1 cellular context compared by ENCODE assay signal in the genomic region with DNA sequence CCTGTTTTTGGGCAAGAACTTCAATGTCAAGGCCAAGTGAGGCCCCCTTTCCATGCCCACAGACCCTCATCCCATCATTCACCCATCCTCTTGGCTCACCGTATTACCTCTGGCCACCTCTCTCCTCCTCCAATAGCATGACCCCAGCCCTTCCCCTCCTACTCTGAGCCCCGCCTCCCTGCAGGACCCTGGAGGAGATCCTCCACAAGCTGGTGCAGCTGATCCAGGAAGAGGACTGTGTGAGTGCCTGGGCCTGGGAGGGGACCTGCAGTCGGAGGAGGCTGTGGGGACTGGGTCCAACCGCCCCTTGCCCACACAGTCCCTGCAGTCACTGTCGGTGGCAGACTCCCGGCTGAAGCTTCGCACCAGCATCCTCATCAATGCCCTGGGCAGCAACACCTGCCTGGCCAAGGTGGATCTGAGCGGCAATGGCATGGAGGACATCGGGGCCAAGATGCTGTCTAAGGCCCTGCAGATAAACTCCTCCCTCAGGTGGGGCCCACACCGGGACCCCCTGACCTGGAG.
A peak's percentile ranks its signal among the peaks of the same experiment; 100 is the strongest.
TF ChIP-seq lines count a peak whose summit lies in the region.

No MANE protein-coding gene starts in this region.

TF ChIP-seq in HepG2, 621 proteins besides CTCF, POLR2A, EP300 and RAD21 (continues in another document):
- TF ChIP-seq GATAD1 (CRISPR knock-in tag; IDR thresholded peaks at IDR 0.05) = no peak
- no peak for TF ChIP-seq RFX1 (IDR thresholded peaks at IDR 0.05)
- TF ChIP-seq SPEN (CRISPR knock-in tag; IDR thresholded peaks at IDR 0.05; ENCODE audit: low read depth) = no peak
- TF ChIP-seq, protein P1, sequence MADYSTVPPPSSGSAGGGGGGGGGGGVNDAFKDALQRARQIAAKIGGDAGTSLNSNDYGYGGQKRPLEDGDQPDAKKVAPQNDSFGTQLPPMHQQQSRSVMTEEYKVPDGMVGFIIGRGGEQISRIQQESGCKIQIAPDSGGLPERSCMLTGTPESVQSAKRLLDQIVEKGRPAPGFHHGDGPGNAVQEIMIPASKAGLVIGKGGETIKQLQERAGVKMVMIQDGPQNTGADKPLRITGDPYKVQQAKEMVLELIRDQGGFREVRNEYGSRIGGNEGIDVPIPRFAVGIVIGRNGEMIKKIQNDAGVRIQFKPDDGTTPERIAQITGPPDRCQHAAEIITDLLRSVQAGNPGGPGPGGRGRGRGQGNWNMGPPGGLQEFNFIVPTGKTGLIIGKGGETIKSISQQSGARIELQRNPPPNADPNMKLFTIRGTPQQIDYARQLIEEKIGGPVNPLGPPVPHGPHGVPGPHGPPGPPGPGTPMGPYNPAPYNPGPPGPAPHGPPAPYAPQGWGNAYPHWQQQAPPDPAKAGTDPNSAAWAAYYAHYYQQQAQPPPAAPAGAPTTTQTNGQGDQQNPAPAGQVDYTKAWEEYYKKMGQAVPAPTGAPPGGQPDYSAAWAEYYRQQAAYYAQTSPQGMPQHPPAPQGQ (CRISPR knock-in tag; IDR thresholded peaks at IDR 0.05; ENCODE audit: borderline replicate concordance) = 0 out of 2 replicates have a peak, but pooled peaks have one; percentile 24
- TF ChIP-seq ZNF546 (CRISPR knock-in tag; conservative IDR thresholded peaks at IDR 0.05) = no peak
- TF ChIP-seq, protein P2, sequence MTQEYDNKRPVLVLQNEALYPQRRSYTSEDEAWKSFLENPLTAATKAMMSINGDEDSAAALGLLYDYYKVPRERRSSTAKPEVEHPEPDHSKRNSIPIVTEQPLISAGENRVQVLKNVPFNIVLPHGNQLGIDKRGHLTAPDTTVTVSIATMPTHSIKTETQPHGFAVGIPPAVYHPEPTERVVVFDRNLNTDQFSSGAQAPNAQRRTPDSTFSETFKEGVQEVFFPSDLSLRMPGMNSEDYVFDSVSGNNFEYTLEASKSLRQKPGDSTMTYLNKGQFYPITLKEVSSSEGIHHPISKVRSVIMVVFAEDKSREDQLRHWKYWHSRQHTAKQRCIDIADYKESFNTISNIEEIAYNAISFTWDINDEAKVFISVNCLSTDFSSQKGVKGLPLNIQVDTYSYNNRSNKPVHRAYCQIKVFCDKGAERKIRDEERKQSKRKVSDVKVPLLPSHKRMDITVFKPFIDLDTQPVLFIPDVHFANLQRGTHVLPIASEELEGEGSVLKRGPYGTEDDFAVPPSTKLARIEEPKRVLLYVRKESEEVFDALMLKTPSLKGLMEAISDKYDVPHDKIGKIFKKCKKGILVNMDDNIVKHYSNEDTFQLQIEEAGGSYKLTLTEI (CRISPR knock-in tag; conservative IDR thresholded peaks at IDR 0.05) = no peak
- TF ChIP-seq, protein P3, sequence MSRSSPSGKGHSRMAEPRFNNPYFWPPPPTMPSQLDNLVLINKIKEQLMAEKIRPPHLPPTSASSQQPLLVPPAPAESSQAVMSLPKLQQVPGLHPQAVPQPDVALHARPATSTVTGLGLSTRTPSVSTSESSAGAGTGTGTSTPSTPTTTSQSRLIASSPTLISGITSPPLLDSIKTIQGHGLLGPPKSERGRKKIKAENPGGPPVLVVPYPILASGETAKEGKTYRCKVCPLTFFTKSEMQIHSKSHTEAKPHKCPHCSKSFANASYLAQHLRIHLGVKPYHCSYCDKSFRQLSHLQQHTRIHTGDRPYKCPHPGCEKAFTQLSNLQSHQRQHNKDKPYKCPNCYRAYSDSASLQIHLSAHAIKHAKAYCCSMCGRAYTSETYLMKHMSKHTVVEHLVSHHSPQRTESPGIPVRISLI (CRISPR knock-in tag; IDR thresholded peaks at IDR 0.05; ENCODE audit: borderline replicate concordance) = no peak
- TF ChIP-seq ISL2 (CRISPR knock-in tag; IDR thresholded peaks at IDR 0.05) = no peak
- no peak for TF ChIP-seq ETV5 (CRISPR knock-in tag; IDR thresholded peaks at IDR 0.05; ENCODE audit: borderline replicate concordance)
- no peak for TF ChIP-seq ZKSCAN8 (CRISPR knock-in tag; IDR thresholded peaks at IDR 0.05; ENCODE audit: borderline replicate concordance)
- TF ChIP-seq GLI4 (CRISPR knock-in tag; IDR thresholded peaks at IDR 0.05; ENCODE audit: borderline replicate concordance) = no peak
- no peak for TF ChIP-seq FIP1L1 (IDR thresholded peaks at IDR 0.05; ENCODE audit: borderline replicate concordance, insufficient read depth, low read depth, low read length)
- TF ChIP-seq, protein P4, sequence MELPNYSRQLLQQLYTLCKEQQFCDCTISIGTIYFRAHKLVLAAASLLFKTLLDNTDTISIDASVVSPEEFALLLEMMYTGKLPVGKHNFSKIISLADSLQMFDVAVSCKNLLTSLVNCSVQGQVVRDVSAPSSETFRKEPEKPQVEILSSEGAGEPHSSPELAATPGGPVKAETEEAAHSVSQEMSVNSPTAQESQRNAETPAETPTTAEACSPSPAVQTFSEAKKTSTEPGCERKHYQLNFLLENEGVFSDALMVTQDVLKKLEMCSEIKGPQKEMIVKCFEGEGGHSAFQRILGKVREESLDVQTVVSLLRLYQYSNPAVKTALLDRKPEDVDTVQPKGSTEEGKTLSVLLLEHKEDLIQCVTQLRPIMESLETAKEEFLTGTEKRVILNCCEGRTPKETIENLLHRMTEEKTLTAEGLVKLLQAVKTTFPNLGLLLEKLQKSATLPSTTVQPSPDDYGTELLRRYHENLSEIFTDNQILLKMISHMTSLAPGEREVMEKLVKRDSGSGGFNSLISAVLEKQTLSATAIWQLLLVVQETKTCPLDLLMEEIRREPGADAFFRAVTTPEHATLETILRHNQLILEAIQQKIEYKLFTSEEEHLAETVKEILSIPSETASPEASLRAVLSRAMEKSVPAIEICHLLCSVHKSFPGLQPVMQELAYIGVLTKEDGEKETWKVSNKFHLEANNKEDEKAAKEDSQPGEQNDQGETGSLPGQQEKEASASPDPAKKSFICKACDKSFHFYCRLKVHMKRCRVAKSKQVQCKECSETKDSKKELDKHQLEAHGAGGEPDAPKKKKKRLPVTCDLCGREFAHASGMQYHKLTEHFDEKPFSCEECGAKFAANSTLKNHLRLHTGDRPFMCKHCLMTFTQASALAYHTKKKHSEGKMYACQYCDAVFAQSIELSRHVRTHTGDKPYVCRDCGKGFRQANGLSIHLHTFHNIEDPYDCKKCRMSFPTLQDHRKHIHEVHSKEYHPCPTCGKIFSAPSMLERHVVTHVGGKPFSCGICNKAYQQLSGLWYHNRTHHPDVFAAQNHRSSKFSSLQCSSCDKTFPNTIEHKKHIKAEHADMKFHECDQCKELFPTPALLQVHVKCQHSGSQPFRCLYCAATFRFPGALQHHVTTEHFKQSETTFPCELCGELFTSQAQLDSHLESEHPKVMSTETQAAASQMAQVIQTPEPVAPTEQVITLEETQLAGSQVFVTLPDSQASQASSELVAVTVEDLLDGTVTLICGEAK (IDR thresholded peaks at IDR 0.05) = no peak
- TF ChIP-seq, protein P4 (CRISPR knock-in tag; IDR thresholded peaks at IDR 0.05) = 0 out of 2 replicates have a peak, but pooled peaks have one; percentile 31
- TF ChIP-seq SMAD1 (CRISPR knock-in tag; IDR thresholded peaks at IDR 0.05; ENCODE audit: borderline replicate concordance, low read depth) = no peak
- peak; percentile 11 for TF ChIP-seq TEAD3 (CRISPR knock-in tag; optimal IDR thresholded peaks at IDR 0.05; ENCODE audit: borderline replicate concordance)
- TF ChIP-seq, protein P5, sequence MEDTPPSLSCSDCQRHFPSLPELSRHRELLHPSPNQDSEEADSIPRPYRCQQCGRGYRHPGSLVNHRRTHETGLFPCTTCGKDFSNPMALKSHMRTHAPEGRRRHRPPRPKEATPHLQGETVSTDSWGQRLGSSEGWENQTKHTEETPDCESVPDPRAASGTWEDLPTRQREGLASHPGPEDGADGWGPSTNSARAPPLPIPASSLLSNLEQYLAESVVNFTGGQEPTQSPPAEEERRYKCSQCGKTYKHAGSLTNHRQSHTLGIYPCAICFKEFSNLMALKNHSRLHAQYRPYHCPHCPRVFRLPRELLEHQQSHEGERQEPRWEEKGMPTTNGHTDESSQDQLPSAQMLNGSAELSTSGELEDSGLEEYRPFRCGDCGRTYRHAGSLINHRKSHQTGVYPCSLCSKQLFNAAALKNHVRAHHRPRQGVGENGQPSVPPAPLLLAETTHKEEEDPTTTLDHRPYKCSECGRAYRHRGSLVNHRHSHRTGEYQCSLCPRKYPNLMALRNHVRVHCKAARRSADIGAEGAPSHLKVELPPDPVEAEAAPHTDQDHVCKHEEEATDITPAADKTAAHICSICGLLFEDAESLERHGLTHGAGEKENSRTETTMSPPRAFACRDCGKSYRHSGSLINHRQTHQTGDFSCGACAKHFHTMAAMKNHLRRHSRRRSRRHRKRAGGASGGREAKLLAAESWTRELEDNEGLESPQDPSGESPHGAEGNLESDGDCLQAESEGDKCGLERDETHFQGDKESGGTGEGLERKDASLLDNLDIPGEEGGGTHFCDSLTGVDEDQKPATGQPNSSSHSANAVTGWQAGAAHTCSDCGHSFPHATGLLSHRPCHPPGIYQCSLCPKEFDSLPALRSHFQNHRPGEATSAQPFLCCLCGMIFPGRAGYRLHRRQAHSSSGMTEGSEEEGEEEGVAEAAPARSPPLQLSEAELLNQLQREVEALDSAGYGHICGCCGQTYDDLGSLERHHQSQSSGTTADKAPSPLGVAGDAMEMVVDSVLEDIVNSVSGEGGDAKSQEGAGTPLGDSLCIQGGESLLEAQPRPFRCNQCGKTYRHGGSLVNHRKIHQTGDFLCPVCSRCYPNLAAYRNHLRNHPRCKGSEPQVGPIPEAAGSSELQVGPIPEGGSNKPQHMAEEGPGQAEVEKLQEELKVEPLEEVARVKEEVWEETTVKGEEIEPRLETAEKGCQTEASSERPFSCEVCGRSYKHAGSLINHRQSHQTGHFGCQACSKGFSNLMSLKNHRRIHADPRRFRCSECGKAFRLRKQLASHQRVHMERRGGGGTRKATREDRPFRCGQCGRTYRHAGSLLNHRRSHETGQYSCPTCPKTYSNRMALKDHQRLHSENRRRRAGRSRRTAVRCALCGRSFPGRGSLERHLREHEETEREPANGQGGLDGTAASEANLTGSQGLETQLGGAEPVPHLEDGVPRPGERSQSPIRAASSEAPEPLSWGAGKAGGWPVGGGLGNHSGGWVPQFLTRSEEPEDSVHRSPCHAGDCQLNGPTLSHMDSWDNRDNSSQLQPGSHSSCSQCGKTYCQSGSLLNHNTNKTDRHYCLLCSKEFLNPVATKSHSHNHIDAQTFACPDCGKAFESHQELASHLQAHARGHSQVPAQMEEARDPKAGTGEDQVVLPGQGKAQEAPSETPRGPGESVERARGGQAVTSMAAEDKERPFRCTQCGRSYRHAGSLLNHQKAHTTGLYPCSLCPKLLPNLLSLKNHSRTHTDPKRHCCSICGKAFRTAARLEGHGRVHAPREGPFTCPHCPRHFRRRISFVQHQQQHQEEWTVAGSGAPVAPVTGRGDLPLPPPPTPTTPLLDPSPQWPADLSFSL (CRISPR knock-in tag; IDR thresholded peaks at IDR 0.05) = no peak
- no peak for TF ChIP-seq HHEX (CRISPR knock-in tag; IDR thresholded peaks at IDR 0.05)
- TF ChIP-seq ZNF224 (CRISPR knock-in tag; IDR thresholded peaks at IDR 0.05) = no peak
- TF ChIP-seq NFE2L2 (IDR thresholded peaks at IDR 0.05; ENCODE audit: low read length) = no peak
- TF ChIP-seq, protein P6, sequence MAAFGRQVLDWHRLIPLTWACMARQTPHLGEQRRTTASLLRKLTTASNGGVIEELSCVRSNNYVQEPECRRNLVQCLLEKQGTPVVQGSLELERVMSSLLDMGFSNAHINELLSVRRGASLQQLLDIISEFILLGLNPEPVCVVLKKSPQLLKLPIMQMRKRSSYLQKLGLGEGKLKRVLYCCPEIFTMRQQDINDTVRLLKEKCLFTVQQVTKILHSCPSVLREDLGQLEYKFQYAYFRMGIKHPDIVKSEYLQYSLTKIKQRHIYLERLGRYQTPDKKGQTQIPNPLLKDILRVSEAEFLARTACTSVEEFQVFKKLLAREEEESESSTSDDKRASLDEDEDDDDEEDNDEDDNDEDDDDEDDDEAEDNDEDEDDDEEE (CRISPR knock-in tag; IDR thresholded peaks at IDR 0.05) = no peak
- peak; percentile 29; the same call in 1 of the 2 replicates for TF ChIP-seq ZNF292 (CRISPR knock-in tag; IDR thresholded peaks at IDR 0.05; ENCODE audit: borderline replicate concordance, low read depth)
- TF ChIP-seq, protein P7, sequence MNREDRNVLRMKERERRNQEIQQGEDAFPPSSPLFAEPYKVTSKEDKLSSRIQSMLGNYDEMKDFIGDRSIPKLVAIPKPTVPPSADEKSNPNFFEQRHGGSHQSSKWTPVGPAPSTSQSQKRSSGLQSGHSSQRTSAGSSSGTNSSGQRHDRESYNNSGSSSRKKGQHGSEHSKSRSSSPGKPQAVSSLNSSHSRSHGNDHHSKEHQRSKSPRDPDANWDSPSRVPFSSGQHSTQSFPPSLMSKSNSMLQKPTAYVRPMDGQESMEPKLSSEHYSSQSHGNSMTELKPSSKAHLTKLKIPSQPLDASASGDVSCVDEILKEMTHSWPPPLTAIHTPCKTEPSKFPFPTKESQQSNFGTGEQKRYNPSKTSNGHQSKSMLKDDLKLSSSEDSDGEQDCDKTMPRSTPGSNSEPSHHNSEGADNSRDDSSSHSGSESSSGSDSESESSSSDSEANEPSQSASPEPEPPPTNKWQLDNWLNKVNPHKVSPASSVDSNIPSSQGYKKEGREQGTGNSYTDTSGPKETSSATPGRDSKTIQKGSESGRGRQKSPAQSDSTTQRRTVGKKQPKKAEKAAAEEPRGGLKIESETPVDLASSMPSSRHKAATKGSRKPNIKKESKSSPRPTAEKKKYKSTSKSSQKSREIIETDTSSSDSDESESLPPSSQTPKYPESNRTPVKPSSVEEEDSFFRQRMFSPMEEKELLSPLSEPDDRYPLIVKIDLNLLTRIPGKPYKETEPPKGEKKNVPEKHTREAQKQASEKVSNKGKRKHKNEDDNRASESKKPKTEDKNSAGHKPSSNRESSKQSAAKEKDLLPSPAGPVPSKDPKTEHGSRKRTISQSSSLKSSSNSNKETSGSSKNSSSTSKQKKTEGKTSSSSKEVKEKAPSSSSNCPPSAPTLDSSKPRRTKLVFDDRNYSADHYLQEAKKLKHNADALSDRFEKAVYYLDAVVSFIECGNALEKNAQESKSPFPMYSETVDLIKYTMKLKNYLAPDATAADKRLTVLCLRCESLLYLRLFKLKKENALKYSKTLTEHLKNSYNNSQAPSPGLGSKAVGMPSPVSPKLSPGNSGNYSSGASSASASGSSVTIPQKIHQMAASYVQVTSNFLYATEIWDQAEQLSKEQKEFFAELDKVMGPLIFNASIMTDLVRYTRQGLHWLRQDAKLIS (CRISPR knock-in tag; IDR thresholded peaks at IDR 0.05) = no peak
- TF ChIP-seq NCOA2 (CRISPR knock-in tag; IDR thresholded peaks at IDR 0.05) = no peak
- no peak for TF ChIP-seq TMF1 (CRISPR knock-in tag; IDR thresholded peaks at IDR 0.05; ENCODE audit: low read depth)
